ENCODE assay signal across 17 cellular contexts in the genomic region with DNA sequence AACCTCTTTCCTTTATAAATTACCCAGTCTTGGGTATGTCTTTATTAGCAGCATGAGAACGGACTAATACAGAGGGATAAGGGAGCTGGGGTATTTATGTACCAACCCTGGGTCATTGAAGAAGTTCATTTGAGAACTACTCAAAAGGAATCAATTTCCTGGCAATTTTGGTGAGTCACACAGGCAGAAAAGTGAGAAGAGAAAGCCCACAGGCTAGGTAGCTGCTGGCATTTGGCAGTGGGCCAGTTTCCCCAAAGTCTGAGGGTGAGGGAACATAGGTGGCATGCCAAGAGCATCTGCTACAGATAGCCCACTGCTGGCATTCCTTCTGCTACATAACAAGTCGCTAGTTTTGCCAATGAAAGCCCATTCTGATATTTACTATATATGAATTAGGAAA.
DNase-seq lines count a peak whose midpoint lies in the region; ATAC-seq, FAIRE-seq and TF ChIP-seq lines count a peak whose summit lies in the region.
"Had no signal": no experiment of that assay in that cellular context is flagged by ENCODE, and none has a peak within 500 bp of the region (broad histone marks: within the 10 kb centered on the region; RNA-seq: fewer than 3 reads in every experiment).

No MANE protein-coding gene starts in this region.

- FAIRE-seq in bronchial epithelial cell (lab: Jason Lieb, UNC): no peak
- FAIRE-seq: endothelial cell of umbilical vein, G401.6, GM12878 had no signal

- DNase-seq in activated T-cell treated with anti-CD3 and anti-CD28 coated beads for 24 hours (ENCODE audit: low read depth): peak; percentile 12
- DNase-seq in activated T-cell treated with anti-CD3 and anti-CD28 coated beads, Interleukin-2, amount 50 U/mL, for 1 hour: no peak
- DNase-seq in RPMI8226: peak; percentile 91
- peak; percentile 21 for DNase-seq in bronchial epithelial cell (ENCODE audit: low read depth)
- peak; percentile 9 to 16 for DNase-seq in stimulated activated CD8-positive, alpha-beta memory T cell treated with anti-CD3 and anti-CD28 coated beads, Interleukin-7, amount 100 ng/mL, for 4 hours (ENCODE audit: low read depth in 2 of 2)
- DNase-seq: foreskin keratinocyte, midbrain, NCI-H1417 treated with DMSO at 0.1 percent for 48 hours, NCI-H446 treated with DMSO at 0.1 percent for 48 hours, SJCRH30, testis had no signal

- ATAC-seq in HG03521 (IDR thresholded peaks at IDR 0.05; ENCODE audit: unreplicated experiment) (no peak), GM19035 (IDR thresholded peaks at IDR 0.05; ENCODE audit: unreplicated experiment) (no peak)
- ATAC-seq: foreskin keratinocyte, GM12878, WTC11 had no signal

- H3K36me3 ChIP-seq in bronchial epithelial cell (ENCODE audit: control insufficient read depth, insufficient read depth, low read length): no peaks in the 10 kb centered on the region
- H3K36me3 ChIP-seq: SJCRH30 had no signal

- no peak overlapping the region for H3K4me3 ChIP-seq in bronchial epithelial cell (ENCODE audit: low read depth, low read length)
- H3K4me3 ChIP-seq: GM12878, SJCRH30, testis had no signal

- no peaks in the 10 kb centered on the region for H3K27me3 ChIP-seq in bronchial epithelial cell (ENCODE audit: control insufficient read depth, insufficient read depth, low read length)
- H3K27me3 ChIP-seq: SJCRH30, testis had no signal

- TF ChIP-seq CTCF in bronchial epithelial cell (IDR thresholded peaks at IDR 0.05; ENCODE audit: insufficient read depth, low read length, severe bottlenecking): no peak
